ENCODE assay signal across 26 cellular contexts in the genomic region with DNA sequence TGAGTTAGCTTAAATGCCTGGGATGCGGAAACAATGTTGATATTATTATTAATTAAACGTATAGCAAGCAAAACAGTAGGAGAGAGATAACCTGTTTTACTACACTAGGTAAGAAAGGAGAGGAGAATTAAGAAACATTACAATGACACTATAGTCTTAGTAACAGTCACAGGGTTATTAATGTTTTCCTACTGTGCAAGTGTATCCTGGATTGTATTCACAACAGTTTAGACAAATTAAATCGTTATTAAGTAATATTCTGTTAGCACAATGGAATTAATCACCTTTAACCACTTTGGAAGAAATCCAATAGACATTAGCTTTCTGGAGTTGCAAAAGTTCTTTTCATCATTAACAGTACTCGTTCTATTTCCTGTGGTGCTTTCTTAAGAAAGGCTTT. TPM values are rescaled to one million over a fixed set of nuclear protein-coding genes. Genes with fewer than 3 reads are reported as not detected.
DNase-seq lines count a peak whose midpoint lies in the region; ATAC-seq, FAIRE-seq and TF ChIP-seq lines count a peak whose summit lies in the region.
"Had no signal": no experiment of that assay in that cellular context is flagged by ENCODE, and none has a peak within 500 bp of the region (broad histone marks: within the 10 kb centered on the region; RNA-seq: fewer than 3 reads in every experiment).

No MANE protein-coding gene starts in this region.

- peaks cover 9% of the 10 kb centered on the region for H3K27me3 ChIP-seq in bronchial epithelial cell (ENCODE audit: control insufficient read depth, insufficient read depth, low read length)

- peak overlapping the region; percentile 84; the same call in 1 of the 2 replicates for H3K4me3 ChIP-seq in SK-N-MC
- H3K4me3 ChIP-seq in bronchial epithelial cell (ENCODE audit: low read depth, low read length) = no peak overlapping the region
- H3K4me3 ChIP-seq: A549; BLaER1 treated with 17β-estradiol and CSF1 and Interleukin-3, amounts not matched to agents 10 nM and 100 nM; GM12878 had no signal

- FAIRE-seq in bronchial epithelial cell (lab: Jason Lieb, UNC) = no peak
- FAIRE-seq: A549, D721Med, GM12878, GM19239 had no signal

- no peak for DNase-seq in SK-N-MC (ENCODE audit: low read depth, low spot score)
- DNase-seq in bronchial epithelial cell (ENCODE audit: low read depth) = peak; percentile 56
- peak; percentile 69 for DNase-seq in renal cortical epithelial cell (ENCODE audit: low read depth)
- DNase-seq in RWPE1 (ENCODE audit: low spot score) = no peak
- DNase-seq in NCI-H446 treated with DMSO at 0.1 percent for 48 hours (lab: John Stamatoyannopoulos, UW) = no peak
- no peak for DNase-seq in hepatic stellate cell (ENCODE audit: low spot score)
- DNase-seq: 8988T; ACHN; AML-193; BE2C; CD4-positive, alpha-beta T cell; CD8-positive, alpha-beta memory T cell; DMS 273 treated with DMSO at 0.1 percent for 48 hours; DMS79; EL; GDM1; H9 had no signal

- POLR2A ChIA-PET in RWPE1 (lab: Yijun Ruan, JAX; ENCODE audit: low non-redundant PET) = no interaction called here

- TF ChIP-seq CTCF in bronchial epithelial cell (IDR thresholded peaks at IDR 0.05; ENCODE audit: insufficient read depth, low read length, severe bottlenecking) = no peak
- no peak for TF ChIP-seq CTCF in RWPE1 (conservative IDR thresholded peaks at IDR 0.05; ENCODE audit: low read depth)

- H3K36me3 ChIP-seq in SK-N-MC (ENCODE audit: insufficient read depth, low read length) (no peaks in the 10 kb centered on the region), bronchial epithelial cell (ENCODE audit: control insufficient read depth, insufficient read depth, low read length) (no peaks in the 10 kb centered on the region)
- H3K36me3 ChIP-seq: BE2C; BLaER1 treated with 17β-estradiol and CSF1 and Interleukin-3, amounts not matched to agents 10 nM and 100 nM had no signal

- H3K9me3 ChIP-seq in SK-N-MC (ENCODE audit: low read depth, low read length) = no peaks in the 10 kb centered on the region
- H3K9me3 ChIP-seq: A549; BE2C; BLaER1 treated with 17β-estradiol and CSF1 and Interleukin-3, amounts not matched to agents 10 nM and 100 nM had no signal

- H3K27ac ChIP-seq in SK-N-MC (no peak overlapping the region), RWPE1 (no peak overlapping the region)
- H3K27ac ChIP-seq: A549; BLaER1 treated with 17β-estradiol and CSF1 and Interleukin-3, amounts not matched to agents 10 nM and 100 nM had no signal

- CTCF ChIA-PET in RWPE1 (lab: Yijun Ruan, JAX) = interaction anchor here (0.7 kb wide), 1 partner anchor 12 kb away, joined by 3 read pairs; no protein-coding TSS in a partner anchor

- ATAC-seq in esophagus mucosa = peak; percentile 80
- ATAC-seq: A549, GM12878, GM23338, HCT116 had no signal

- H3K9ac ChIP-seq in SK-N-MC (ENCODE audit: insufficient read length) = no peak overlapping the region
- H3K9ac ChIP-seq: BLaER1 treated with 17β-estradiol and CSF1 and Interleukin-3, amounts not matched to agents 10 nM and 100 nM had no signal

RNA-seq across cellular contexts. Expression of a gene that starts 3.4 kb away (rescaled TPM):
- total RNA-seq in bronchial epithelial cell = 1.0 and 1.8 TPM in 2 replicates
- total RNA-seq in esophagus mucosa = 0.28 TPM
- total RNA-seq in renal cortical epithelial cell = 0.10 TPM in 1 of 2 replicates, not detected in the other
- total RNA-seq: CD8-positive, alpha-beta memory T cell; GM12878; H4 had no signal

Comparison
In these comparisons a context has a peak if more than half of its experiments do, and no peak if none do; other contexts are left out.
1. DNase-seq: peak in bronchial epithelial cell (single experiment) and renal cortical epithelial cell (single experiment); none in SK-N-MC (single experiment), RWPE1 (single experiment), NCI-H446 treated with DMSO at 0.1 percent for 48 hours (single experiment) and hepatic stellate cell (single experiment).